1 cellular context compared by ENCODE assay signal in genomic region chr9:133485531-133486260, GRCh38.
TF ChIP-seq lines count a peak whose summit lies in the region.

No MANE protein-coding gene starts in this region.

TF ChIP-seq in IMR-90, 13 proteins besides CTCF, POLR2A, EP300 and RAD21:
- no peak for TF ChIP-seq CHD1 (IDR thresholded peaks at IDR 0.05; ENCODE audit: low read depth, low read length)
- no peak for TF ChIP-seq SMC3 (IDR thresholded peaks at IDR 0.05; ENCODE audit: low read depth, low read length)
- TF ChIP-seq RFX5 (IDR thresholded peaks at IDR 0.05; ENCODE audit: low read depth, low read length), result no peak
- no peak for TF ChIP-seq MAZ (IDR thresholded peaks at IDR 0.05; ENCODE audit: borderline replicate concordance, low read depth, low read length)
- no peak for TF ChIP-seq BHLHE40 (IDR thresholded peaks at IDR 0.05; ENCODE audit: low read depth, low read length)
- TF ChIP-seq, protein P1, sequence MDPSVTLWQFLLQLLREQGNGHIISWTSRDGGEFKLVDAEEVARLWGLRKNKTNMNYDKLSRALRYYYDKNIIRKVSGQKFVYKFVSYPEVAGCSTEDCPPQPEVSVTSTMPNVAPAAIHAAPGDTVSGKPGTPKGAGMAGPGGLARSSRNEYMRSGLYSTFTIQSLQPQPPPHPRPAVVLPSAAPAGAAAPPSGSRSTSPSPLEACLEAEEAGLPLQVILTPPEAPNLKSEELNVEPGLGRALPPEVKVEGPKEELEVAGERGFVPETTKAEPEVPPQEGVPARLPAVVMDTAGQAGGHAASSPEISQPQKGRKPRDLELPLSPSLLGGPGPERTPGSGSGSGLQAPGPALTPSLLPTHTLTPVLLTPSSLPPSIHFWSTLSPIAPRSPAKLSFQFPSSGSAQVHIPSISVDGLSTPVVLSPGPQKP (IDR thresholded peaks at IDR 0.05; ENCODE audit: borderline replicate concordance, low read depth, low read length), result no peak
- TF ChIP-seq USF2 (IDR thresholded peaks at IDR 0.05; ENCODE audit: low read depth, low read length), result no peak
- TF ChIP-seq RCOR1 (IDR thresholded peaks at IDR 0.05; ENCODE audit: insufficient replicate concordance, low read length), result no peak
- no peak for TF ChIP-seq CEBPB (IDR thresholded peaks at IDR 0.05; ENCODE audit: low read depth, low read length)
- TF ChIP-seq FOS (IDR thresholded peaks at IDR 0.05; ENCODE audit: low read depth, low read length), result no peak
